11 cellular contexts compared by ENCODE assay signal in the genomic region with DNA sequence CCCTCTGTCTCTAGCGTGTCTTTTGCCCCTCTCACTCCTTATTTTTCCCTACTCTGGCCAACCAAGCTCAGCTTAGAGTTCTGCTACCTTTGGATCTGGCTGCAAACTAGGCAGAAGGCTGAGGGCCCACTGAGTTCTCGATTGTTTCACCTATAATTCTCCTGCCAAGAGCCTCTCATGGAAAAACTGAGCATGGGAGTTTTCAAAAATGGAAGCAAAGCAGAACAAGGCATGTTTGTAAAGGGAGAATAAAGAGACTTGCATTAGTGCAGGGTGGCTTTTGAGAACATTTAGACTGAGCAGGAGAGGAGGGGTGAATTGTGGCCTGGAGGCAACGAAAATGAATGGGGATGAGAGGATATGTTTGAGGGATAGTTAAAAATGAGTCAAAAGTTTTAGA. TPM values are rescaled to one million over a fixed set of nuclear protein-coding genes. Genes with fewer than 3 reads are reported as not detected.
"Had no signal": no experiment of that assay in that cellular context is flagged by ENCODE, and none has a peak within 500 bp of the region (broad histone marks: within the 10 kb centered on the region; RNA-seq: fewer than 3 reads in every experiment).

No MANE protein-coding gene starts in this region.

- H3K36me3 ChIP-seq: HAP-1 had no signal

- H3K4me1 ChIP-seq: HAP-1 had no signal

- H3K9me3 ChIP-seq: HAP-1 had no signal

- H3K4me3 ChIP-seq: GM23248, HAP-1, K562 had no signal

- H2AFZ ChIP-seq: GM23248 had no signal

- DNase-seq: GM23248, GOT3, H7, HFFc6, IMR-90, KG1 had no signal

- H3K27ac ChIP-seq: GM23248 had no signal

- ATAC-seq: HCT116, K562 had no signal

RNA-seq across cellular contexts. Expression of gene FSHR, which starts 45.9 kb away (rescaled TPM):
- total RNA-seq: GM23248, H4, H7, HFFc6, HT-29, IMR-90, K562 had no signal
